In the genomic region with DNA sequence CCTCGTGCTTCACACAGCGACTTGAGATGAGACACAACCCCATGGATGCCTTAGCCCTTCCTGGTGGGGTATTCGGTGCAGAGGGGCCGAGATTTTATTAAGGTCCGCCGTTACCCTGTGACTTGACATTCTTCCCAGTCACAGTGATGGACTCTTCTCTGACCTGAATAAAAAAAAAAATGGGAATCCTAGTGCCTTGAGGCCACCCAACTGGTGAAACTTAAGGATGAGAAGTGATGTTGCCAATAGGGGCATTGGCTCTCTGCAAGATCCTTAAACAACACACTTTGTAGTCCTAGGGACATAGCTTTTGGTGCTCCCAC, we compare ENCODE assay signal across 8 cellular contexts. TPM values are rescaled to one million over a fixed set of nuclear protein-coding genes. Genes with fewer than 3 reads are reported as not detected.
DNase-seq lines count a peak whose midpoint lies in the region; ATAC-seq and TF ChIP-seq lines count a peak whose summit lies in the region.

No MANE protein-coding gene starts in this region.

- in situ Hi-C loops in Panc1 (cut with HindIII; ENCODE audit: low pct_unique_long_range_greater_than_20kb, low sequenced_read_pairs), result no loop called here

- POLR2A ChIA-PET in Panc1 (lab: Charles Lee), result interaction anchor here (0.5 to 0.7 kb wide), 3 partner anchors 21 to 343 kb away, joined by 3 read pairs; no protein-coding TSS in a partner anchor

- no TSS peak for BruUV-seq in Panc1 (replicated peaks; lab: Mats Ljungman, UMichigan)

- H3K4me3 ChIP-seq in GM12865 (ENCODE audit: low read depth, low read length) (peak overlapping the region; percentile 59), Panc1 (ENCODE audit: low read depth in 2 of 2, low read length in 2 of 2) (peak overlapping the region; percentile 1 to 59; a peak in 3 of 4 replicates), epithelial cell of proximal tubule (ENCODE audit: low read depth, low read length) (peak overlapping the region; percentile 57), retinal pigment epithelial cell (ENCODE audit: low read length) (peak overlapping the region; percentile 28)

- H3K27ac ChIP-seq in Panc1 (ENCODE audit: low read length), result peak overlapping the region; percentile 95

- peaks cover 22% of the 10 kb centered on the region for H3K4me1 ChIP-seq in Panc1 (ENCODE audit: control insufficient read depth, insufficient read depth, low read length)

- TF ChIP-seq CTCF in GM12865 (IDR thresholded peaks at IDR 0.05; ENCODE audit: insufficient read depth, low read depth, low read length, missing control alignments) (no peak), Panc1 (IDR thresholded peaks at IDR 0.05) (no peak), epithelial cell of proximal tubule (conservative IDR thresholded peaks at IDR 0.05; ENCODE audit: low read depth, low read length) (no peak), retinal pigment epithelial cell (conservative IDR thresholded peaks at IDR 0.05; ENCODE audit: low read depth, low read length) (no peak)

- no peaks in the 10 kb centered on the region for H3K27me3 ChIP-seq in Panc1 (ENCODE audit: control insufficient read depth, insufficient read depth, low read length)

- intact Hi-C loops in Panc1 (cut with micrococcal nuclease; ENCODE audit: unreplicated experiment), result loop anchor here (5.0 kb wide), 1 partner anchor 140 kb away; no protein-coding TSS in a partner anchor

- CTCF ChIA-PET in Panc1 (lab: Charles Lee), result interaction anchor here (0.7 to 1.1 kb wide), 2 partner anchors 46 to 139 kb away, joined by 3 to 5 read pairs; no protein-coding TSS in a partner anchor

- no peak for ATAC-seq in Panc1

- peaks cover 54% of the 10 kb centered on the region for H3K36me3 ChIP-seq in Panc1 (ENCODE audit: control insufficient read depth, insufficient read depth, low read length)

- H3K9me3 ChIP-seq in Panc1 (ENCODE audit: control insufficient read depth, insufficient read depth, low read depth, low read length), result no peaks in the 10 kb centered on the region

- DNase-seq in GM12865 (ENCODE audit: low read depth) (no peak), Panc1 (ENCODE audit: low read depth, low spot score) (no peak), epithelial cell of proximal tubule (ENCODE audit: low read depth) (no peak), retinal pigment epithelial cell (ENCODE audit: low read depth) (no peak), NCI-H345 (lab: John Stamatoyannopoulos, UW) (no peak), GF-D8 (lab: John Stamatoyannopoulos, UW) (no peak), DMS79 (lab: John Stamatoyannopoulos, UW) (no peak), SHP77 (lab: John Stamatoyannopoulos, UW) (no peak)

RNA-seq across cellular contexts. Expression of a gene that starts 0.7 kb away (rescaled TPM):
- 65.1 TPM for total RNA-seq in Panc1 (2021; ENCODE audit: unreplicated experiment)
- polyA plus RNA-seq in Panc1 (2012; ENCODE audit: insufficient read length), result 32.5 TPM
- 17.1 and 19.0 TPM in 2 replicates for total RNA-seq in epithelial cell of proximal tubule

RNA-seq across cellular contexts. Expression of a gene that starts 26.4 kb away (rescaled TPM):
- 50.2 TPM for total RNA-seq in Panc1 (2021; ENCODE audit: unreplicated experiment)
- polyA plus RNA-seq in Panc1 (2012; ENCODE audit: insufficient read length), result 39.6 TPM
- 72.8 and 74.3 TPM in 2 replicates for total RNA-seq in epithelial cell of proximal tubule

RNA-seq across cellular contexts. Expression of a gene that starts 26.6 kb away (rescaled TPM):
- total RNA-seq in Panc1 (2021; ENCODE audit: unreplicated experiment) (5.8 TPM), epithelial cell of proximal tubule (5.3 and 6.4 TPM in 2 replicates)
- polyA plus RNA-seq in Panc1 (2012; ENCODE audit: insufficient read length), result 3.5 TPM
